28 cellular contexts compared by ENCODE assay signal in genomic region chr22:26805131-26805530, GRCh38.
DNase-seq lines count a peak whose midpoint lies in the region; ATAC-seq, FAIRE-seq and TF ChIP-seq lines count a peak whose summit lies in the region.
"Had no signal": no experiment of that assay in that cellular context is flagged by ENCODE, and none has a peak within 500 bp of the region (broad histone marks: within the 10 kb centered on the region; RNA-seq: fewer than 3 reads in every experiment).

No MANE protein-coding gene starts in this region.

- no peak overlapping the region for H3K9ac ChIP-seq in astrocyte (ENCODE audit: low read length)

- no peak overlapping the region for H3K4me3 Mint-ChIP-seq in astrocyte (ENCODE audit: unreplicated experiment)
- H3K4me3 Mint-ChIP-seq in activated naive CD4-positive, alpha-beta T cell treated with anti-CD3 and anti-CD28 coated beads for 36 hours: no peak overlapping the region
- H3K4me3 Mint-ChIP-seq: activated CD4-positive, alpha-beta T cell treated with anti-CD3 and anti-CD28 coated beads for 36 hours; activated T-cell treated with anti-CD3 and anti-CD28 coated beads, Interleukin-2, amount 50 U/mL, for 24 hours; effector memory CD8-positive, alpha-beta T cell; neural crest cell; T-cell had no signal

- DNase-seq in COLO829 (ENCODE audit: low spot score) (peak; percentile 11), astrocyte (ENCODE audit: low read depth) (peak; percentile 52), islet precursor cell (peak; percentile 83)
- DNase-seq in activated T-cell treated with anti-CD3 and anti-CD28 coated beads, Interleukin-2, amount 50 U/mL, for 1 hour: no peak
- no peak for DNase-seq in activated naive CD4-positive, alpha-beta T cell treated with anti-CD3 and anti-CD28 coated beads for 36 hours
- DNase-seq: activated CD4-positive, alpha-beta T cell treated with anti-CD3 and anti-CD28 coated beads for 36 hours; activated T-cell treated with anti-CD3 and anti-CD28 coated beads, Interleukin-2, amount 50 U/mL, for 24 hours; effector memory CD8-positive, alpha-beta T cell; NCI-H510A treated with DMSO at 0.1 percent for 48 hours; PC-9; SIG-M5; stimulated activated CD4-positive, alpha-beta T cell treated with anti-CD3 and anti-CD28 coated beads, Interleukin-4, amount 100 ng/mL, for 4 hours; stimulated activated naive CD4-positive, alpha-beta T cell treated with Interleukin-2 at 50 U/mL for 16 hours; T-cell; testis; uterus had no signal

- no peak overlapping the region for H3K27ac ChIP-seq in HEK293 (ENCODE audit: extremely low read depth, low read depth, low read length)
- no peak overlapping the region for H3K27ac ChIP-seq in astrocyte (ENCODE audit: low read depth, low read length)
- H3K27ac ChIP-seq: coronary artery, gastroesophageal sphincter, PC-9, testis, uterus had no signal

- H3K9me3 ChIP-seq in HEK293 (ENCODE audit: control insufficient read depth, insufficient read depth, low read depth, low read length) (no peaks in the 10 kb centered on the region), astrocyte (ENCODE audit: insufficient read depth, low read depth, low read length) (no peaks in the 10 kb centered on the region)
- H3K9me3 ChIP-seq: gastroesophageal sphincter, testis, uterus had no signal

- no peak overlapping the region for H3K27ac Mint-ChIP-seq in astrocyte (ENCODE audit: unreplicated experiment)
- H3K27ac Mint-ChIP-seq in activated naive CD4-positive, alpha-beta T cell treated with anti-CD3 and anti-CD28 coated beads for 36 hours: no peak overlapping the region
- H3K27ac Mint-ChIP-seq: activated CD4-positive, alpha-beta T cell treated with anti-CD3 and anti-CD28 coated beads for 36 hours; activated T-cell treated with anti-CD3 and anti-CD28 coated beads, Interleukin-2, amount 50 U/mL, for 24 hours; effector memory CD8-positive, alpha-beta T cell; T-cell had no signal

- H4K20me1 ChIP-seq in astrocyte (ENCODE audit: insufficient read depth, low read length): no peaks in the 10 kb centered on the region

- H3K4me3 ChIP-seq in HEK293 (ENCODE audit: low read depth, low read length) (no peak overlapping the region), astrocyte (ENCODE audit: insufficient read depth, low read depth, low read length) (no peak overlapping the region)
- H3K4me3 ChIP-seq: coronary artery, gastroesophageal sphincter, HAP-1, lung, PC-9, testis, uterus had no signal

- intact Hi-C loops in activated naive CD4-positive, alpha-beta T cell treated with anti-CD3 and anti-CD28 coated beads for 36 hours (cut with micrococcal nuclease): no loop called here

- peak overlapping the region; percentile 53 for H3K4me2 ChIP-seq in astrocyte (ENCODE audit: low read length)
- H3K4me2 ChIP-seq: PC-9 had no signal

- H3K36me3 Mint-ChIP-seq in astrocyte (ENCODE audit: low read depth, unreplicated experiment): peaks cover 4% of the 10 kb centered on the region
- peaks cover 6% of the 10 kb centered on the region for H3K36me3 Mint-ChIP-seq in activated naive CD4-positive, alpha-beta T cell treated with anti-CD3 and anti-CD28 coated beads for 36 hours (ENCODE audit: low read depth)

- POLR2A ChIA-PET in HEK293 (lab: Yijun Ruan, JAX): no interaction called here

- ATAC-seq in GM21515 (IDR thresholded peaks at IDR 0.05; ENCODE audit: unreplicated experiment) (no peak), GM18907 (IDR thresholded peaks at IDR 0.05; ENCODE audit: unreplicated experiment) (no peak)
- ATAC-seq: activated CD4-positive, alpha-beta T cell treated with anti-CD3 and anti-CD28 coated beads for 36 hours; effector memory CD8-positive, alpha-beta T cell; esophagus mucosa; gastroesophageal sphincter; sciatic nerve; T-cell had no signal

- H3K36me3 ChIP-seq in HEK293 (ENCODE audit: control insufficient read depth in 2 of 2, insufficient read depth in 1 of 2, low read length in 2 of 2) (no peaks in the 10 kb centered on the region), astrocyte (ENCODE audit: insufficient read depth, low read length) (no peaks in the 10 kb centered on the region)
- H3K36me3 ChIP-seq: gastroesophageal sphincter, HAP-1, uterus had no signal

- CTCF ChIA-PET in HEK293 (lab: Yijun Ruan, JAX): no interaction called here
- CTCF ChIA-PET in activated naive CD4-positive, alpha-beta T cell treated with anti-CD3 and anti-CD28 coated beads for 36 hours (lab: Charles Lee): no interaction called here

- no peaks in the 10 kb centered on the region for H3K79me2 ChIP-seq in astrocyte (ENCODE audit: insufficient read depth, low read length)

- no peak overlapping the region for H2AFZ ChIP-seq in astrocyte (ENCODE audit: low read depth, low read length)
- H2AFZ ChIP-seq: PC-9 had no signal

- H3K27me3 Mint-ChIP-seq in astrocyte (ENCODE audit: low read depth, unreplicated experiment): peaks cover 5% of the 10 kb centered on the region
- H3K27me3 Mint-ChIP-seq in activated naive CD4-positive, alpha-beta T cell treated with anti-CD3 and anti-CD28 coated beads for 36 hours (ENCODE audit: low read depth): no peaks in the 10 kb centered on the region
- H3K27me3 Mint-ChIP-seq: activated CD4-positive, alpha-beta T cell treated with anti-CD3 and anti-CD28 coated beads for 36 hours; activated T-cell treated with anti-CD3 and anti-CD28 coated beads, Interleukin-2, amount 50 U/mL, for 24 hours; effector memory CD8-positive, alpha-beta T cell; T-cell had no signal

- no peak for FAIRE-seq in astrocyte (lab: Jason Lieb, UNC)
- FAIRE-seq: D721Med, keratinocyte had no signal

- TF ChIP-seq CTCF in HEK293 (tag by site-specific recombination; IDR thresholded peaks at IDR 0.05) (no peak), astrocyte (IDR thresholded peaks at IDR 0.05; ENCODE audit: insufficient read depth, low read depth, low read length) (no peak)

- no peaks in the 10 kb centered on the region for H3K4me1 ChIP-seq in HEK293 (ENCODE audit: control insufficient read depth, insufficient read depth, low read length)
- H3K4me1 ChIP-seq in astrocyte (ENCODE audit: insufficient read depth, low read length): peaks cover 20% of the 10 kb centered on the region
- H3K4me1 ChIP-seq: gastroesophageal sphincter, HAP-1, uterus had no signal

- H3K27me3 ChIP-seq in astrocyte (ENCODE audit: insufficient read depth, low read length): no peaks in the 10 kb centered on the region
- H3K27me3 ChIP-seq: gastroesophageal sphincter, testis, uterus had no signal

- H3K9me3 Mint-ChIP-seq in astrocyte (ENCODE audit: unreplicated experiment): peaks cover 3% of the 10 kb centered on the region
- H3K9me3 Mint-ChIP-seq in activated naive CD4-positive, alpha-beta T cell treated with anti-CD3 and anti-CD28 coated beads for 36 hours: peaks cover 2% of the 10 kb centered on the region
- H3K9me3 Mint-ChIP-seq: activated T-cell treated with anti-CD3 and anti-CD28 coated beads, Interleukin-2, amount 50 U/mL, for 24 hours; effector memory CD8-positive, alpha-beta T cell; neural crest cell; T-cell had no signal

- H3K4me1 Mint-ChIP-seq in astrocyte (ENCODE audit: low read depth, unreplicated experiment): peaks cover 19% of the 10 kb centered on the region
- no peaks in the 10 kb centered on the region for H3K4me1 Mint-ChIP-seq in activated naive CD4-positive, alpha-beta T cell treated with anti-CD3 and anti-CD28 coated beads for 36 hours (ENCODE audit: low read depth)
- H3K4me1 Mint-ChIP-seq: activated CD4-positive, alpha-beta T cell treated with anti-CD3 and anti-CD28 coated beads for 36 hours; T-cell had no signal

TF ChIP-seq in HEK293, 187 proteins besides CTCF, POLR2A, EP300 and RAD21:
- TF ChIP-seq ZNF529 (tag by site-specific recombination; IDR thresholded peaks at IDR 0.05; ENCODE audit: insufficient replicate concordance) (no peak), ZIC2 (tag by site-specific recombination; IDR thresholded peaks at IDR 0.05) (peak; percentile 37; the same call in 1 of the 2 replicates)

Comparison
In these comparisons a context has a peak if more than half of its experiments do, and no peak if none do; other contexts are left out.
1. DNase-seq: peak in COLO829 (single experiment), astrocyte (single experiment) and islet precursor cell (single experiment); none in activated T-cell treated with anti-CD3 and anti-CD28 coated beads, Interleukin-2, amount 50 U/mL, for 1 hour (single experiment) and activated naive CD4-positive, alpha-beta T cell treated with anti-CD3 and anti-CD28 coated beads for 36 hours (single experiment).